Comparison of ENCODE assay signal across 1 cellular context in the genomic region with DNA sequence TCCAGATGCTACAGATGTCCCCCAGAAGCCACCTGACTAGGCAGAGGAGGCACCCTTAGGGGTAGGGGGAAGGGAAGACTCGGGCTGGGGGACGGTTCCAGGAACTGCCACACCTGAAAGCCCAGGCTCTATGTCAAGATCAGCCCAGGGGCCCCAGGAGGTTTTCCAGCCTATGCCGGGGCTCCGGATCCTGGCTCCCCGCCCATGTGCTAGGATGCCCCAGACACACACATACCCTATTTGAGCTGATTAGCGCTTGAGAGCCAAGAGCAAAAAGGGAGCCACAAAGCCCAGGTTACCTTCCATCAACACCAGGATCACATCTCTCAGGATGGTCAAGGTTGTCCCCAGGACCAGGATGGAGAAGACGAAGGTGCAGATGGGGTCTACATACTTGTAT.
TF ChIP-seq lines count a peak whose summit lies in the region.

No MANE protein-coding gene starts in this region.

TF ChIP-seq in K562, 482 proteins besides CTCF, POLR2A, EP300 and RAD21:
- TF ChIP-seq HDAC8 (tag; IDR thresholded peaks at IDR 0.05) (no peak), SP1 (CRISPR knock-in tag; IDR thresholded peaks at IDR 0.05) (no peak), ZNF583 (CRISPR knock-in tag; IDR thresholded peaks at IDR 0.05) (no peak), MTA1 (IDR thresholded peaks at IDR 0.05; ENCODE audit: borderline replicate concordance) (no peak), ZBED1 (IDR thresholded peaks at IDR 0.05) (no peak), RFX5 (IDR thresholded peaks at IDR 0.05; ENCODE audit: low read depth, low read length) (no peak)
- TF ChIP-seq, protein P1, sequence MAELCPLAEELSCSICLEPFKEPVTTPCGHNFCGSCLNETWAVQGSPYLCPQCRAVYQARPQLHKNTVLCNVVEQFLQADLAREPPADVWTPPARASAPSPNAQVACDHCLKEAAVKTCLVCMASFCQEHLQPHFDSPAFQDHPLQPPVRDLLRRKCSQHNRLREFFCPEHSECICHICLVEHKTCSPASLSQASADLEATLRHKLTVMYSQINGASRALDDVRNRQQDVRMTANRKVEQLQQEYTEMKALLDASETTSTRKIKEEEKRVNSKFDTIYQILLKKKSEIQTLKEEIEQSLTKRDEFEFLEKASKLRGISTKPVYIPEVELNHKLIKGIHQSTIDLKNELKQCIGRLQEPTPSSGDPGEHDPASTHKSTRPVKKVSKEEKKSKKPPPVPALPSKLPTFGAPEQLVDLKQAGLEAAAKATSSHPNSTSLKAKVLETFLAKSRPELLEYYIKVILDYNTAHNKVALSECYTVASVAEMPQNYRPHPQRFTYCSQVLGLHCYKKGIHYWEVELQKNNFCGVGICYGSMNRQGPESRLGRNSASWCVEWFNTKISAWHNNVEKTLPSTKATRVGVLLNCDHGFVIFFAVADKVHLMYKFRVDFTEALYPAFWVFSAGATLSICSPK (IDR thresholded peaks at IDR 0.05; ENCODE audit: borderline replicate concordance), result no peak
